33 cellular contexts compared by ENCODE assay signal in genomic region chr11:12101318-12101717, GRCh38. TPM values are rescaled to one million over a fixed set of nuclear protein-coding genes. Genes with fewer than 3 reads are reported as not detected.
"Had no signal": no experiment of that assay in that cellular context is flagged by ENCODE, and none has a peak within 500 bp of the region (broad histone marks: within the 10 kb centered on the region; RNA-seq: fewer than 3 reads in every experiment).

No MANE protein-coding gene starts in this region.

- H3K27me3 ChIP-seq: brain microvascular endothelial cell, MG63 had no signal

- ATAC-seq: activated T-cell treated with anti-CD3 and anti-CD28 coated beads, Interleukin-2, amount 50 U/mL, for 72 hours; activated T-helper 17 cell treated with anti-CD3 and anti-CD28 coated beads, Interleukin-2, amount 50 U/mL, for 72 hours had no signal

- H3K36me3 ChIP-seq: brain microvascular endothelial cell, MG63 had no signal

- H3K36me3 Mint-ChIP-seq: activated CD4-positive, alpha-beta memory T cell treated with anti-CD3 and anti-CD28 coated beads for 36 hours; activated naive CD8-positive, alpha-beta T cell treated with anti-CD3 and anti-CD28 coated beads for 36 hours; IgD-negative memory B cell had no signal

- H3K4me3 ChIP-seq: MG63, PC-9 had no signal

- H3K27ac Mint-ChIP-seq: activated B cell treated with CpG ODN at 0.5 μM for 24 hours; activated CD4-positive, alpha-beta memory T cell treated with anti-CD3 and anti-CD28 coated beads for 36 hours; activated naive CD8-positive, alpha-beta T cell treated with anti-CD3 and anti-CD28 coated beads for 36 hours; activated T-cell treated with anti-CD3 and anti-CD28 coated beads, Interleukin-2, amount 50 U/mL, for 72 hours; activated T-helper 17 cell treated with anti-CD3 and anti-CD28 coated beads, Interleukin-2, amount 50 U/mL, for 72 hours; IgD-negative memory B cell had no signal

- H3K4me1 Mint-ChIP-seq: activated T-helper 17 cell treated with anti-CD3 and anti-CD28 coated beads, Interleukin-2, amount 50 U/mL, for 72 hours had no signal

- H3K9me3 ChIP-seq: MG63 had no signal

- H3K4me3 Mint-ChIP-seq: activated B cell treated with CpG ODN at 0.5 μM for 24 hours; activated CD4-positive, alpha-beta memory T cell treated with anti-CD3 and anti-CD28 coated beads for 36 hours; activated naive CD8-positive, alpha-beta T cell treated with anti-CD3 and anti-CD28 coated beads for 36 hours; activated T-cell treated with anti-CD3 and anti-CD28 coated beads, Interleukin-2, amount 50 U/mL, for 72 hours; activated T-helper 17 cell treated with anti-CD3 and anti-CD28 coated beads, Interleukin-2, amount 50 U/mL, for 72 hours; IgD-negative memory B cell had no signal

- DNase-seq: activated B cell treated with CpG ODN at 0.5 μM for 24 hours; activated CD4-positive, alpha-beta memory T cell treated with anti-CD3 and anti-CD28 coated beads for 36 hours; activated CD4-positive, alpha-beta T cell treated with anti-CD3 and anti-CD28 coated beads for 4 hours; activated CD4-positive, alpha-beta T cell treated with anti-CD3 and anti-CD28 coated beads, Interleukin-2, amount 50 U/mL, for 1 hour; activated CD4-positive, CD25-positive, alpha-beta regulatory T cell treated with anti-CD3 and anti-CD28 coated beads, Interleukin-2, amount 50 U/mL, for 72 hours; activated naive CD4-positive, alpha-beta T cell; activated naive CD4-positive, alpha-beta T cell treated with anti-CD3 and anti-CD28 coated beads, Interleukin-2, amount 50 U/mL, for 16 hours; activated naive CD8-positive, alpha-beta T cell treated with anti-CD3 and anti-CD28 coated beads for 36 hours; activated T-cell treated with anti-CD3 and anti-CD28 coated beads, Interleukin-2, amount 50 U/mL, for 1 hour; activated T-cell treated with anti-CD3 and anti-CD28 coated beads, Interleukin-2, amount 50 U/mL, for 72 hours; amniotic stem cell; brain microvascular endothelial cell; Kasumi-1; KG1; MG63; MV-4-11; NCI-H1092; NCI-H1436 treated with DMSO at 0.1 percent for 48 hours; NCI-H187 treated with DMSO at 0.1 percent for 48 hours; NCI-H2081; NCI-H2171 treated with DMSO at 0.1 percent for 48 hours; NCI-H345; NCI-H524 treated with DMSO at 0.1 percent for 48 hours; NCI-H748 treated with DMSO at 0.1 percent for 48 hours; NK-92 treated with Interleukin-12 subunit alpha and Interleukin-12 subunit beta, amount 100 ng/mL, for 24 hours; PC-9; SW 1271; T-helper 1 cell; T-helper 9 cell had no signal

- H3K9me3 Mint-ChIP-seq: activated B cell treated with CpG ODN at 0.5 μM for 24 hours; activated CD4-positive, alpha-beta memory T cell treated with anti-CD3 and anti-CD28 coated beads for 36 hours; activated naive CD8-positive, alpha-beta T cell treated with anti-CD3 and anti-CD28 coated beads for 36 hours; activated T-helper 17 cell treated with anti-CD3 and anti-CD28 coated beads, Interleukin-2, amount 50 U/mL, for 72 hours had no signal

- H3K27ac ChIP-seq: brain microvascular endothelial cell, PC-9, VCaP had no signal

RNA-seq across cellular contexts. Expression of gene MICAL2, which starts 9.1 kb away (rescaled TPM):
- total RNA-seq: OCI-LY7 had no signal
